8 cellular contexts compared by ENCODE assay signal in the genomic region with DNA sequence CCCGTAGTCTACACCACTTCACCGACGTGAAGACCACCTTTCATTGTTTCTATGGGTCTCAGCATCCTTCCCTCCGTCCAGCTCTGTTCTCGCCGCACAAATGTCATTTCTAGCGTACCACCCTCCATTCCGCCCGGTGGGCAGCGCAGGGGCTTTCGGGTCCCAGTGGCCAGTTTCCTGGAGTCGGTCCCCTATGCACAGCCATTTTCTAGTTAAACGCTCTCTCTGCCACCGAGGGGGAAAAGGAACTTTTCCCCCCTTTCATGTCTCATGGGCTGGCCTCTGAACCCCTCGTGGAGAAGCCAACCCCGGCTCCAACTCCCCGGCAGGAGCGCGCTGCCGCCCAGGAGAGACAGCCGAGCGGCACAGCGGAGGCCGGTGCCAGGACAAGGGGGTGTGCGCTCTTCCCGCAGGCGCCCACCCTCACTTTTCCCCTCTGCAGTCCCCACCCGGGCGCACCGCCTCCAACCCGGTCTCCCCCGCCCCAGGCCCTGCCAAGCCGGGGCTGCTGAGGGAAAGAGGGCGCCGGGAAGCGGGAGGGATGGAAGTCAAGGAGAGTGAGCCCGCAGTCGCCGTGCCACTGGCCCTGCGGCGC. TPM values are rescaled to one million over a fixed set of nuclear protein-coding genes. Genes with fewer than 3 reads are reported as not detected.
DNase-seq lines count a peak whose midpoint lies in the region; ATAC-seq and TF ChIP-seq lines count a peak whose summit lies in the region.

No MANE protein-coding gene starts in this region.

- H3K27me3 Mint-ChIP-seq in activated naive CD8-positive, alpha-beta T cell, result peaks cover 30% of the 10 kb centered on the region

- no peaks in the 10 kb centered on the region for H3K27me3 ChIP-seq in AG04450 (ENCODE audit: control insufficient read depth, insufficient read depth, low read length)
- H3K27me3 ChIP-seq in spleen (replicated peaks in 1 of 7), result peaks cover 0 to 84% (median 33%) of the 10 kb centered on the region in 7 donors

- peaks cover 7 to 59% (median 38%) of the 10 kb centered on the region in 6 donors for H3K4me1 ChIP-seq in spleen

- H3K4me3 ChIP-seq in AG04450 (ENCODE audit: low read depth, low read length) (peak overlapping the region; percentile 93), iPS-11a (ENCODE audit: low read depth, low read length) (peak overlapping the region; percentile 83), spleen (peak overlapping the region; percentile 56 to 92 (median 72))

- peak overlapping the region; percentile 49 for H3K27ac ChIP-seq in AG04450 (ENCODE audit: low read depth, low read length)
- H3K27ac ChIP-seq in spleen, result peak overlapping the region; percentile 68 to 91 (median 81)

- peaks cover 5% of the 10 kb centered on the region; the same call in 1 of the 2 replicates for H3K9me3 ChIP-seq in AG04450 (ENCODE audit: control insufficient read depth, insufficient read depth, low read length)
- H3K9me3 ChIP-seq in spleen, result no peaks in the 10 kb centered on the region

- intact Hi-C loops in spleen (cut with DNase I; ENCODE audit: low total_unique reads), result loop anchor here (5.0 to 10.0 kb wide), 2 partner anchors 239 to 281 kb away; no protein-coding TSS in a partner anchor

- peaks cover 26% of the 10 kb centered on the region for H3K4me1 Mint-ChIP-seq in activated naive CD8-positive, alpha-beta T cell (ENCODE audit: low read depth)

- no peaks in the 10 kb centered on the region for H3K36me3 ChIP-seq in spleen

- POLR2A ChIA-PET in AG04450 (lab: Yijun Ruan, JAX), result interaction anchor here (0.6 to 2.6 kb wide), 10 partner anchors 9 to 289 kb away, joined by 3 to 17 read pairs (median 10); a partner anchor contains a TSS

- H3K9me3 Mint-ChIP-seq in activated naive CD8-positive, alpha-beta T cell (ENCODE audit: low read depth), result no peaks in the 10 kb centered on the region

- TF ChIP-seq CTCF in AG04450 (IDR thresholded peaks at IDR 0.05; ENCODE audit: low read depth, low read length), result no peak
- TF ChIP-seq CTCF in spleen (IDR thresholded peaks at IDR 0.05 in 8 of 11, conservative IDR thresholded peaks at IDR 0.05 in 3 of 11), result no peak

- 0 to 2% (median 1%) methylated on average over 32 to 41 of the region's 41 CpGs for WGBS in spleen, 5 donors

- TF ChIP-seq POLR2A in spleen (IDR thresholded peaks at IDR 0.05), result no peak

- ATAC-seq in GM18870 (IDR thresholded peaks at IDR 0.05; ENCODE audit: unreplicated experiment) (peak; percentile 1), HG03432 (IDR thresholded peaks at IDR 0.05; ENCODE audit: unreplicated experiment) (peak; percentile 3)

- H3K27ac Mint-ChIP-seq in activated naive CD8-positive, alpha-beta T cell, result no peak overlapping the region

- CTCF ChIA-PET in AG04450 (lab: Charles Lee), result interaction anchor here (0.6 to 5.7 kb wide), 59 partner anchors 9 to 511 kb away, joined by 3 to 100 read pairs (median 5); no protein-coding TSS in a partner anchor

- DNase-seq in AG04450 (ENCODE audit: low read depth, low spot score), result no peak
- DNase-seq in spleen, result peak; percentile 75
- DNase-seq in NCI-H2107 treated with DMSO at 0.1 percent for 48 hours (lab: John Stamatoyannopoulos, UW; ENCODE audit: unreplicated experiment), result no peak
- no peak for DNase-seq in RPMI8226

- H3K4me3 Mint-ChIP-seq in activated naive CD8-positive, alpha-beta T cell, result peak overlapping the region; percentile 82

- no peaks in the 10 kb centered on the region for H3K36me3 Mint-ChIP-seq in activated naive CD8-positive, alpha-beta T cell

RNA-seq across cellular contexts. Expression of a gene that starts 0.7 kb away (rescaled TPM):
- 52.7 and 52.8 TPM in 2 replicates for polyA plus RNA-seq in AG04450 (2011; rRNA removed)
- 98.4 and 128 TPM in 2 replicates for polyA minus RNA-seq in AG04450 (2011; rRNA and poly(A)+ RNA removed)
- 100 to 1,000 TPM in 2 of 7 donors, 10 to 100 TPM in 5; 49.2 to 115 (median 82.7) TPM for total RNA-seq in spleen
- 1 to 10 TPM; 4.0 to 8.3 (median 5.1) TPM for polyA plus RNA-seq in spleen

RNA-seq across cellular contexts. Expression of a gene that starts 43.1 kb away (rescaled TPM):
- polyA plus RNA-seq in AG04450 (2011; rRNA removed) (1,755 and 1,872 TPM in 2 replicates), spleen (10 to 100 TPM in 1 of 3 donors, 1 to 10 TPM in 2; 3.5 to 11.2 (median 9.1) TPM)
- polyA minus RNA-seq in AG04450 (2011; rRNA and poly(A)+ RNA removed), result 399 and 407 TPM in 2 replicates
- total RNA-seq in spleen, result 1 to 10 TPM; 1.6 to 7.4 (median 3.0) TPM

Comparison
In these comparisons a context has a peak if more than half of its experiments do, and no peak if none do; other contexts are left out.
1. RNA of a gene that starts 43.1 kb away (polyA plus RNA-seq): 1,755 to 1,872 TPM in AG04450; 3.5 to 11.2 TPM in spleen; every median in the first group is over 100 times any median in the second.
2. Peak in every context shown above with its lines, with median percentiles within 50 percentile points of each other: H3K4me3 ChIP-seq.